Comparison of ENCODE assay signal across 15 cellular contexts in genomic region chr7:22220947-22221346, GRCh38.
DNase-seq lines count a peak whose midpoint lies in the region; ATAC-seq and TF ChIP-seq lines count a peak whose summit lies in the region.
"Had no signal": no experiment of that assay in that cellular context is flagged by ENCODE, and none has a peak within 500 bp of the region (broad histone marks: within the 10 kb centered on the region; RNA-seq: fewer than 3 reads in every experiment).

No MANE protein-coding gene starts in this region.

- DNase-seq in brain microvascular endothelial cell (peak; percentile 65), heart left ventricle (peak in 1 of 5 donors; percentile 13), osteoblast (ENCODE audit: insufficient read length, low spot score, missing footprints) (no peak), upper lobe of right lung (no peak), NCI-H1105 (lab: John Stamatoyannopoulos, UW) (no peak), NCI-H2171 (lab: John Stamatoyannopoulos, UW) (no peak), NCI-H1436 treated with DMSO at 0.1 percent for 48 hours (lab: John Stamatoyannopoulos, UW) (no peak)
- DNase-seq: activated B cell treated with CpG ODN at 0.5 μM for 24 hours; activated gamma-delta T cell; AML-193; DMS 273 treated with DMSO at 0.1 percent for 48 hours; NCI-H1436; stimulated activated CD4-positive, alpha-beta T cell treated with anti-CD3 and anti-CD28 coated beads, Interleukin-4, amount 100 ng/mL, for 4 hours had no signal

- ATAC-seq in heart left ventricle (peak; percentile 39 to 71 (median 54)), upper lobe of right lung (peak; percentile 53)

- H3K36me3 ChIP-seq in brain microvascular endothelial cell (replicated peaks) = no peaks in the 10 kb centered on the region
- H3K36me3 ChIP-seq in heart left ventricle = no peaks in the 10 kb centered on the region
- no peaks in the 10 kb centered on the region for H3K36me3 ChIP-seq in osteoblast (ENCODE audit: insufficient read depth, low read length)
- no peaks in the 10 kb centered on the region for H3K36me3 ChIP-seq in upper lobe of right lung
- H3K36me3 ChIP-seq: neutrophil had no signal

- in situ Hi-C loops in brain microvascular endothelial cell (cut with HindIII; ENCODE audit: low pct_ligation_motif_present, low sequenced_read_pairs) = no loop called here

- no peaks in the 10 kb centered on the region for H4K20me1 ChIP-seq in osteoblast (ENCODE audit: insufficient read depth, low read length)

- TF ChIP-seq CTCF in brain microvascular endothelial cell (IDR thresholded peaks at IDR 0.05; ENCODE audit: low read depth, low read length, missing control alignments) (no peak), heart left ventricle (IDR thresholded peaks at IDR 0.05) (peak in 1 of 12 donors; percentile 14), osteoblast (IDR thresholded peaks at IDR 0.05; ENCODE audit: extremely low read depth, low read depth, low read length) (no peak), upper lobe of right lung (IDR thresholded peaks at IDR 0.05) (peak; percentile 3)

- H2AFZ ChIP-seq in osteoblast (ENCODE audit: low read length) = peak overlapping the region; percentile 38

- no peak for TF ChIP-seq POLR2A in heart left ventricle (IDR thresholded peaks at IDR 0.05)

- no peaks in the 10 kb centered on the region for H3K9me3 ChIP-seq in heart left ventricle
- no peaks in the 10 kb centered on the region for H3K9me3 ChIP-seq in osteoblast (ENCODE audit: low read depth, low read length)
- H3K9me3 ChIP-seq in upper lobe of right lung = no peaks in the 10 kb centered on the region
- H3K9me3 ChIP-seq: neutrophil had no signal

- H3K27me3 ChIP-seq in brain microvascular endothelial cell (replicated peaks) = no peaks in the 10 kb centered on the region
- H3K27me3 ChIP-seq in heart left ventricle = no peaks in the 10 kb centered on the region
- H3K27me3 ChIP-seq in osteoblast (ENCODE audit: insufficient read depth, low read length) = no peaks in the 10 kb centered on the region
- H3K27me3 ChIP-seq in upper lobe of right lung = no peaks in the 10 kb centered on the region
- H3K27me3 ChIP-seq: neutrophil had no signal

- H3K27ac ChIP-seq in brain microvascular endothelial cell (peak overlapping the region; percentile 70), heart left ventricle (peak overlapping the region; percentile 61 to 89 (median 82)), osteoblast (ENCODE audit: low read depth, low read length) (peak overlapping the region; percentile 23), upper lobe of right lung (peak overlapping the region; percentile 86)
- H3K27ac ChIP-seq: KMS-11, neutrophil had no signal

- 24 to 57% (median 33%) methylated on average over 4 of the region's 4 CpGs for WGBS in heart left ventricle, 4 donors

- peak overlapping the region; percentile 34 for H3K4me2 ChIP-seq in osteoblast (ENCODE audit: insufficient read depth, low read length)
- H3K4me2 ChIP-seq: KMS-11 had no signal

- H3K4me3 ChIP-seq in brain microvascular endothelial cell (ENCODE audit: low read depth, low read length) = no peak overlapping the region
- peak overlapping the region in 5 of 12 donors; percentile 62 to 71 (median 63) for H3K4me3 ChIP-seq in heart left ventricle
- no peak overlapping the region for H3K4me3 ChIP-seq in osteoblast (ENCODE audit: insufficient read depth, low read length)
- peak overlapping the region; percentile 51 for H3K4me3 ChIP-seq in upper lobe of right lung

- H3K79me2 ChIP-seq in osteoblast (ENCODE audit: insufficient read depth, low read length) = no peaks in the 10 kb centered on the region

- peaks cover 0 to 35% (median 6%) of the 10 kb centered on the region in 12 donors for H3K4me1 ChIP-seq in heart left ventricle
- peaks cover 8% of the 10 kb centered on the region for H3K4me1 ChIP-seq in osteoblast (ENCODE audit: insufficient read depth, low read length)
- H3K4me1 ChIP-seq in upper lobe of right lung = peaks cover 11% of the 10 kb centered on the region

- intact Hi-C loops in heart left ventricle (cut with DNase I) (no loop called here), upper lobe of right lung (cut with DNase I) (no loop called here)

Comparison
In these comparisons a context has a peak if more than half of its experiments do, and no peak if none do; other contexts are left out.
1. H3K27ac ChIP-seq: peak in every context shown above with its lines; median percentile 86 in upper lobe of right lung; 82 in heart left ventricle; 70 in brain microvascular endothelial cell; 23 in osteoblast.